In genomic region chr3:10284496-10284895, GRCh38 we compare ENCODE assay signal across 16 cellular contexts. TPM values are rescaled to one million over a fixed set of nuclear protein-coding genes. Genes with fewer than 3 reads are reported as not detected.
DNase-seq lines count a peak whose midpoint lies in the region; ATAC-seq and TF ChIP-seq lines count a peak whose summit lies in the region.
"Had no signal": no experiment of that assay in that cellular context is flagged by ENCODE, and none has a peak within 500 bp of the region (broad histone marks: within the 10 kb centered on the region; RNA-seq: fewer than 3 reads in every experiment).

No MANE protein-coding gene starts in this region.

- H3K27me3 ChIP-seq in PC-9 (ENCODE audit: insufficient read depth, low read depth): no peaks in the 10 kb centered on the region
- H3K27me3 ChIP-seq: brain microvascular endothelial cell, SJSA1, suprapubic skin had no signal

- H3K27me3 Mint-ChIP-seq in T-cell: no peaks in the 10 kb centered on the region
- H3K27me3 Mint-ChIP-seq in activated CD8-positive, alpha-beta T cell treated with anti-CD3 and anti-CD28 coated beads, Interleukin-2, amount 10 ng/mL, durations not matched to agents 7 days and 5 days (ENCODE audit: low read depth): no peaks in the 10 kb centered on the region
- no peaks in the 10 kb centered on the region for H3K27me3 Mint-ChIP-seq in stimulated activated memory B cell treated with anti-CD40 and anti-IgM and Interleukin-4, amounts not matched to agents 10 μg/mL and 1 μg/mL and 100 μg/mL, for 72 hours
- H3K27me3 Mint-ChIP-seq: progenitor cell of endocrine pancreas had no signal

- H3F3A ChIP-seq in PC-9 (ENCODE audit: insufficient read depth, low read depth): no peaks in the 10 kb centered on the region; the same call in 1 of the 2 replicates

- H2AFZ ChIP-seq in PC-9: no peak overlapping the region

- no peaks in the 10 kb centered on the region for H3K4me1 ChIP-seq in PC-9 (replicated peaks; ENCODE audit: insufficient read depth)
- H3K4me1 ChIP-seq: lower lobe of right lung, SJSA1 had no signal

- intact Hi-C loops in PC-9 (cut with micrococcal nuclease; ENCODE audit: unreplicated experiment): no loop called here

- ATAC-seq in T-cell (replicated peaks in 1 of 4): peak; percentile 19 to 95 (median 38)
- ATAC-seq in activated CD8-positive, alpha-beta T cell treated with anti-CD3 and anti-CD28 coated beads, Interleukin-2, amount 10 ng/mL, durations not matched to agents 7 days and 5 days: peak; percentile 21
- ATAC-seq in stimulated activated memory B cell treated with anti-CD40 and anti-IgM and Interleukin-4, amounts not matched to agents 10 μg/mL and 1 μg/mL and 100 μg/mL, for 72 hours: peak; percentile 70
- no peak for ATAC-seq in GM21619 (IDR thresholded peaks at IDR 0.05; ENCODE audit: unreplicated experiment)
- ATAC-seq: lower lobe of right lung had no signal

- DNase-seq in T-cell: peak in 31 of 34 experiments; percentile 10 to 61 (median 41)
- DNase-seq in activated CD8-positive, alpha-beta T cell treated with anti-CD3 and anti-CD28 coated beads, Interleukin-2, amount 10 ng/mL, durations not matched to agents 7 days and 5 days: no peak
- DNase-seq in effector CD4-positive, alpha-beta T cell: peak; percentile 24
- DNase-seq in PC-9: no peak
- DNase-seq in A172 (ENCODE audit: low spot score): no peak
- DNase-seq: activated CD4-positive, CD25-positive, alpha-beta regulatory T cell treated with anti-CD3 and anti-CD28 coated beads, Interleukin-2, amount 50 U/mL, for 72 hours; brain microvascular endothelial cell; Calu3; lower lobe of right lung; NCI-H1436; NCI-H82 had no signal

- no peak overlapping the region for H3K27ac ChIP-seq in PC-9
- H3K27ac ChIP-seq: brain microvascular endothelial cell, lower lobe of right lung, SJSA1, suprapubic skin had no signal

- H3K9me2 ChIP-seq in PC-9 (ENCODE audit: insufficient read depth): no peaks in the 10 kb centered on the region

- H3K9me3 ChIP-seq in PC-9 (ENCODE audit: insufficient read depth, low read depth): no peaks in the 10 kb centered on the region
- H3K9me3 ChIP-seq: lower lobe of right lung, SJSA1, suprapubic skin had no signal

- no peaks in the 10 kb centered on the region for H3K79me2 ChIP-seq in PC-9 (ENCODE audit: low read depth)

- peaks cover 17% of the 10 kb centered on the region for H3K36me3 ChIP-seq in PC-9 (ENCODE audit: low read depth)

- H3K9me3 Mint-ChIP-seq in T-cell: no peaks in the 10 kb centered on the region
- no peaks in the 10 kb centered on the region for H3K9me3 Mint-ChIP-seq in activated CD8-positive, alpha-beta T cell treated with anti-CD3 and anti-CD28 coated beads, Interleukin-2, amount 10 ng/mL, durations not matched to agents 7 days and 5 days (ENCODE audit: insufficient read depth)
- no peaks in the 10 kb centered on the region for H3K9me3 Mint-ChIP-seq in stimulated activated memory B cell treated with anti-CD40 and anti-IgM and Interleukin-4, amounts not matched to agents 10 μg/mL and 1 μg/mL and 100 μg/mL, for 72 hours

- peaks cover 24% of the 10 kb centered on the region for H3K36me3 Mint-ChIP-seq in T-cell
- H3K36me3 Mint-ChIP-seq in activated CD8-positive, alpha-beta T cell treated with anti-CD3 and anti-CD28 coated beads, Interleukin-2, amount 10 ng/mL, durations not matched to agents 7 days and 5 days (ENCODE audit: low read depth): peaks cover 50% of the 10 kb centered on the region
- H3K36me3 Mint-ChIP-seq in stimulated activated memory B cell treated with anti-CD40 and anti-IgM and Interleukin-4, amounts not matched to agents 10 μg/mL and 1 μg/mL and 100 μg/mL, for 72 hours: peaks cover 32% of the 10 kb centered on the region

- CTCF ChIA-PET in T-cell (lab: Charles Lee) (interaction anchor here in 1 of 2 donors (0.9 kb wide), 1 partner anchor 10 kb away, joined by 3 read pairs; no protein-coding TSS in a partner anchor), PC-9 (lab: Charles Lee) (no interaction called here)
- CTCF ChIA-PET in activated CD8-positive, alpha-beta T cell treated with anti-CD3 and anti-CD28 coated beads, Interleukin-2, amount 10 ng/mL, durations not matched to agents 7 days and 5 days (lab: Charles Lee): interaction anchor here (1.3 to 6.9 kb wide), 3 partner anchors 14 to 302 kb away, joined by 4 to 53 read pairs (median 18); no protein-coding TSS in a partner anchor

- POLR2A ChIA-PET in T-cell (lab: Charles Lee): no interaction called here
- POLR2A ChIA-PET in activated CD8-positive, alpha-beta T cell treated with anti-CD3 and anti-CD28 coated beads, Interleukin-2, amount 10 ng/mL, durations not matched to agents 7 days and 5 days (lab: Charles Lee): interaction anchor here (0.5 to 1.1 kb wide), 2 partner anchors 133 to 143 kb away, joined by 3 to 4 read pairs; partner anchors contain the start of gene VHL
- POLR2A ChIA-PET in PC-9 (lab: Charles Lee; ENCODE audit: unreplicated experiment): no interaction called here

- H3K4me2 ChIP-seq in PC-9: no peak overlapping the region

- H3K4me3 ChIP-seq in PC-9: no peak overlapping the region
- H3K4me3 ChIP-seq: lower lobe of right lung, SJSA1, suprapubic skin had no signal

- no TSS peak for BruUV-seq in PC-9 (replicated peaks; lab: Mats Ljungman, UMichigan)

- no peak overlapping the region for H3K4me3 Mint-ChIP-seq in T-cell
- H3K4me3 Mint-ChIP-seq in activated CD8-positive, alpha-beta T cell treated with anti-CD3 and anti-CD28 coated beads, Interleukin-2, amount 10 ng/mL, durations not matched to agents 7 days and 5 days: no peak overlapping the region
- no peak overlapping the region for H3K4me3 Mint-ChIP-seq in stimulated activated memory B cell treated with anti-CD40 and anti-IgM and Interleukin-4, amounts not matched to agents 10 μg/mL and 1 μg/mL and 100 μg/mL, for 72 hours

- H4K20me1 ChIP-seq in PC-9 (ENCODE audit: insufficient read depth): peaks cover 7% of the 10 kb centered on the region; the same call in 1 of the 2 replicates

- H3K27ac Mint-ChIP-seq in T-cell: peak overlapping the region; percentile 77 to 80
- H3K27ac Mint-ChIP-seq in activated CD8-positive, alpha-beta T cell treated with anti-CD3 and anti-CD28 coated beads, Interleukin-2, amount 10 ng/mL, durations not matched to agents 7 days and 5 days: peak overlapping the region; percentile 47
- peak overlapping the region; percentile 3 for H3K27ac Mint-ChIP-seq in stimulated activated memory B cell treated with anti-CD40 and anti-IgM and Interleukin-4, amounts not matched to agents 10 μg/mL and 1 μg/mL and 100 μg/mL, for 72 hours

- peaks cover 22 to 36% (median 29%) of the 10 kb centered on the region in 3 donors for H3K4me1 Mint-ChIP-seq in T-cell
- H3K4me1 Mint-ChIP-seq in activated CD8-positive, alpha-beta T cell treated with anti-CD3 and anti-CD28 coated beads, Interleukin-2, amount 10 ng/mL, durations not matched to agents 7 days and 5 days (ENCODE audit: low read depth): peaks cover 15% of the 10 kb centered on the region
- H3K4me1 Mint-ChIP-seq in stimulated activated memory B cell treated with anti-CD40 and anti-IgM and Interleukin-4, amounts not matched to agents 10 μg/mL and 1 μg/mL and 100 μg/mL, for 72 hours: peaks cover 22% of the 10 kb centered on the region

- no peak for TF ChIP-seq CTCF in PC-9 (conservative IDR thresholded peaks at IDR 0.05)

RNA-seq across cellular contexts. Expression of gene GHRL, which starts 8.3 kb away (rescaled TPM):
- 1 to 10 TPM in 1 of 5 donors, under 1 TPM in 3, not detected in 1; 0.29 to 1.7 (median 0.61) TPM for total RNA-seq in T-cell
- total RNA-seq in activated CD8-positive, alpha-beta T cell treated with anti-CD3 and anti-CD28 coated beads, Interleukin-2, amount 10 ng/mL, durations not matched to agents 7 days and 5 days: under 1 TPM; 0.21 to 0.63 TPM
- 0.48 TPM in 1 of 2 replicates, not detected in the other for total RNA-seq in PC-9 (2021)
- not detected in 2 replicates for total RNA-seq in A172 (2014; rRNA removed; shearing (Covaris generic))

RNA-seq across cellular contexts. Expression of gene TATDN2, which starts 36.2 kb away (rescaled TPM):
- total RNA-seq in T-cell (10 to 100 TPM; 58.9 to 82.3 (median 79.9) TPM), PC-9 (2021) (27.3 and 34.0 TPM in 2 replicates)
- total RNA-seq in activated CD8-positive, alpha-beta T cell treated with anti-CD3 and anti-CD28 coated beads, Interleukin-2, amount 10 ng/mL, durations not matched to agents 7 days and 5 days: 10 to 100 TPM; 57.0 to 61.6 TPM
- total RNA-seq in A172 (2014; rRNA removed; shearing (Covaris generic)): 16.0 and 18.8 TPM in 2 replicates

RNA-seq across cellular contexts. Expression of gene SEC13, which starts 36.4 kb away (rescaled TPM):
- total RNA-seq in T-cell: 10 to 100 TPM; 64.4 to 82.4 (median 71.3) TPM
- total RNA-seq in activated CD8-positive, alpha-beta T cell treated with anti-CD3 and anti-CD28 coated beads, Interleukin-2, amount 10 ng/mL, durations not matched to agents 7 days and 5 days: 10 to 100 TPM; 93.2 to 95.0 TPM
- total RNA-seq in PC-9 (2021): 113 and 121 TPM in 2 replicates
- total RNA-seq in A172 (2014; rRNA removed; shearing (Covaris generic)): 234 and 245 TPM in 2 replicates

Comparison
In these comparisons a context has a peak if more than half of its experiments do, and no peak if none do; other contexts are left out.
1. DNase-seq: peak in T-cell (31 of 34) and effector CD4-positive, alpha-beta T cell (single experiment); none in activated CD8-positive, alpha-beta T cell treated with anti-CD3 and anti-CD28 coated beads, Interleukin-2, amount 10 ng/mL, durations not matched to agents 7 days and 5 days (single experiment), PC-9 (0 of 2) and A172 (single experiment).
2. H3K27ac Mint-ChIP-seq: peak in every context shown above with its lines; median percentile 78 in T-cell; 47 in activated CD8-positive, alpha-beta T cell treated with anti-CD3 and anti-CD28 coated beads, Interleukin-2, amount 10 ng/mL, durations not matched to agents 7 days and 5 days; 3 in stimulated activated memory B cell treated with anti-CD40 and anti-IgM and Interleukin-4, amounts not matched to agents 10 μg/mL and 1 μg/mL and 100 μg/mL, for 72 hours.